ENCODE assay signal across 10 cellular contexts in the genomic region with DNA sequence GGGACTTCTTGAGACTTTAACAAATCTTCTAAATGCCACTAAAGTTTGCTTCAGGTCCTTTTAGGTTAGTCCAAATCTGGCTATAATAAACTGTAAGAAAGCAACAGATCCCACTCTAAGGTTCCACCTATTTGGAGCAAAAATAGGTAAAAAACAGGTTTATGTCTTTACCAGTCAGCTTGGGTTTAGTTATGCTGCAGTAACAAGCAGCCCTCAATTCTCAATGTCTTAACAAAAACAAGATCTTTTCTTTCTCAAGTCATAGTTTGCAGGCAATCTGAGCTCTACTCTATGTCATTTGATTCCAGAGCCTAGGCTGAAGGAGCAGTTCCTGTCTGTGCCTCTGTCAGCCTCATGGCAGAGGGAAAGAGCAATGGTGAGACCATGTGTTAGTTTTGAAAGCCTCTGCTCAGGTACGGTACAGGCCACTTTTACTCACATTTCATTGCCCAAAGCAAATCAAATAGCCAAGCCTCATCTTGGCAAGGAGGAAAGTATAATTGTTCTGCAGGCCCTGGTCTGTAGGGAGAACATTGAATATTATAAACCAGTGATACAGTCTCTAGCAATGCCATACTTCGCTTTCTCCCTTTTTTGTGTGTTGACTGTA.
"Had no signal": no experiment of that assay in that cellular context is flagged by ENCODE, and none has a peak within 500 bp of the region (broad histone marks: within the 10 kb centered on the region; RNA-seq: fewer than 3 reads in every experiment).

No MANE protein-coding gene starts in this region.

- H3K27ac ChIP-seq: GM23248, HL-60, KMS-11 had no signal

- H3K4me1 ChIP-seq: HAP-1 had no signal

- H3K36me3 ChIP-seq: HAP-1 had no signal

- H3K9ac ChIP-seq: GM23248, KMS-11 had no signal

- H3K4me2 ChIP-seq: KMS-11 had no signal

- H3K4me3 ChIP-seq: GM23248, HAP-1 had no signal

- ATAC-seq: HCT116 had no signal

- DNase-seq: GM23248, GOT3, H7, HFFc6, IMR-90, KBM-7 had no signal

- H2AFZ ChIP-seq: GM23248 had no signal

- H3K9me3 ChIP-seq: HAP-1 had no signal
